10 cellular contexts compared by ENCODE assay signal in genomic region chr2:129936334-129936934, GRCh38. TPM values are rescaled to one million over a fixed set of nuclear protein-coding genes. Genes with fewer than 3 reads are reported as not detected.
DNase-seq lines count a peak whose midpoint lies in the region; ATAC-seq, FAIRE-seq and TF ChIP-seq lines count a peak whose summit lies in the region.
"Had no signal": no experiment of that assay in that cellular context is flagged by ENCODE, and none has a peak within 500 bp of the region (broad histone marks: within the 10 kb centered on the region; RNA-seq: fewer than 3 reads in every experiment).

No MANE protein-coding gene starts in this region.

- TF ChIP-seq POLR2A in K562 (conservative IDR thresholded peaks at IDR 0.05) = no peak

- H3K4me1 ChIP-seq in K562 (replicated peaks in 1 of 2; ENCODE audit: control insufficient read depth in 2 of 2, insufficient read depth in 2 of 2, low read length in 2 of 2) = no peaks in the 10 kb centered on the region
- H3K4me1 ChIP-seq: lower lobe of right lung had no signal

- no peak overlapping the region for H3K9ac ChIP-seq in K562 (ENCODE audit: insufficient read depth in 1 of 2, low read depth in 2 of 2, low read length in 2 of 2)

- DNase-seq in AG09319 (ENCODE audit: extremely low read depth, low read depth) (no peak), NCI-H146 treated with DMSO at 0.1 percent for 48 hours (lab: John Stamatoyannopoulos, UW; ENCODE audit: unreplicated experiment) (peak; percentile 13), K562 (ENCODE audit: extremely low read depth in 1 of 4, low spot score in 3 of 4) (peak; percentile 40 to 73 (median 59)), NCI-H510A (lab: John Stamatoyannopoulos, UW) (no peak), coronary artery (ENCODE audit: low spot score) (no peak)
- DNase-seq: lower lobe of right lung had no signal

- no peaks in the 10 kb centered on the region for H4K20me1 ChIP-seq in K562 (replicated peaks; ENCODE audit: control insufficient read depth, insufficient read depth, low read length)

- H2AFZ ChIP-seq in K562 (ENCODE audit: low read depth, low read length) = no peak overlapping the region

- CTCF ChIA-PET in K562 (lab: Yijun Ruan, JAX; ENCODE audit: low intra/inter-chr PET ratio) = interaction anchor here (1.3 to 3.1 kb wide), 2 partner anchors 861 to 1217 kb away, joined by 7 to 23 read pairs; no protein-coding TSS in a partner anchor

- no peak overlapping the region for H3K4me2 ChIP-seq in K562 (ENCODE audit: insufficient read depth, low read length)

- in situ Hi-C loops in K562 (cut with MboI) = no loop called here

- no peaks in the 10 kb centered on the region for H3K9me3 ChIP-seq in K562 (replicated peaks; ENCODE audit: control insufficient read depth, insufficient read depth, low read depth, low read length)
- H3K9me3 ChIP-seq: lower lobe of right lung had no signal

- peaks cover 0 to 4% of the 10 kb centered on the region in 2 experiments; a peak in 3 of 5 replicates for H3K27me3 ChIP-seq in K562 (ENCODE audit: control insufficient read depth in 2 of 2, insufficient read depth in 2 of 2, low read length in 2 of 2)

- H3K27ac ChIP-seq in K562 (ENCODE audit: extremely low read depth, low read depth, low read length) (no peak overlapping the region), coronary artery (no peak overlapping the region)
- H3K27ac ChIP-seq: lower lobe of right lung had no signal

- intact Hi-C loops in K562 (cut with micrococcal nuclease) = loop anchor here (1.0 kb wide), 1 partner anchor 1218 kb away; no protein-coding TSS in a partner anchor

- FAIRE-seq in K562 (lab: Jason Lieb, UNC) = no peak

- no peaks in the 10 kb centered on the region for H3K79me2 ChIP-seq in K562 (ENCODE audit: control insufficient read depth, insufficient read depth, low read length)

- peak; percentile 58 for ATAC-seq in GM18502 (IDR thresholded peaks at IDR 0.05; ENCODE audit: poor library complexity, unreplicated experiment)
- ATAC-seq in K562 = peak; percentile 93
- no peak for ATAC-seq in GM21576 (IDR thresholded peaks at IDR 0.05; ENCODE audit: unreplicated experiment)
- no peak for ATAC-seq in HG03469 (IDR thresholded peaks at IDR 0.05; ENCODE audit: unreplicated experiment)

- TF ChIP-seq CTCF in AG09319 (IDR thresholded peaks at IDR 0.05; ENCODE audit: low read depth, low read length) (peak; percentile 46), K562 (IDR thresholded peaks at IDR 0.05 in 2 of 3, conservative IDR thresholded peaks at IDR 0.05 in 1 of 3; ENCODE audit: insufficient read depth in 2 of 3, low read depth in 1 of 3, low read length in 3 of 3) (peak; percentile 59 to 88 (median 75)), coronary artery (IDR thresholded peaks at IDR 0.05) (no peak)

- H3K4me3 ChIP-seq in K562 (no peak overlapping the region), coronary artery (no peak overlapping the region)
- H3K4me3 ChIP-seq: lower lobe of right lung had no signal

- POLR2A ChIA-PET in K562 (lab: Yijun Ruan, JAX) = no interaction called here

- WGBS in K562 (ENCODE audit: insufficient coverage, low coverage, missing lambda C conversion rate) = 0% methylated on average over 9 of the region's 9 CpGs

- no peaks in the 10 kb centered on the region for H3K9me1 ChIP-seq in K562 (ENCODE audit: control insufficient read depth, insufficient read depth, low read length)

- H3K36me3 ChIP-seq in K562 (ENCODE audit: control insufficient read depth, insufficient read depth, low read length) = no peaks in the 10 kb centered on the region
- H3K36me3 ChIP-seq: lower lobe of right lung had no signal

- TF ChIP-seq RAD21 in K562 (CRISPR knock-in tag; conservative IDR thresholded peaks at IDR 0.05 in 1 of 2, IDR thresholded peaks at IDR 0.05 in 1 of 2) = peak; percentile 59 to 73

- TF ChIP-seq EP300 in K562 (IDR thresholded peaks at IDR 0.05; ENCODE audit: low read length) = no peak

- no TSS peak for BruUV-seq in K562 (replicated peaks; lab: Mats Ljungman, UMichigan)

TF ChIP-seq in K562, 482 proteins besides CTCF, POLR2A, EP300 and RAD21:
- peak; percentile 30 for TF ChIP-seq MEIS2 (IDR thresholded peaks at IDR 0.05; ENCODE audit: partially characterized antibody)
- TF ChIP-seq SMC3 (conservative IDR thresholded peaks at IDR 0.05; ENCODE audit: insufficient read depth, low read depth, low read length) = peak; percentile 47; the same call in 1 of the 2 replicates
- no peak for TF ChIP-seq ZNF212 (CRISPR knock-in tag; IDR thresholded peaks at IDR 0.05)
- no peak for TF ChIP-seq MNT (conservative IDR thresholded peaks at IDR 0.05)
- TF ChIP-seq HNRNPLL (IDR thresholded peaks at IDR 0.05; ENCODE audit: low read depth, low read length, poor library complexity, severe bottlenecking) = no peak
- TF ChIP-seq ZNF57 (CRISPR knock-in tag; IDR thresholded peaks at IDR 0.05) = no peak
- TF ChIP-seq STAT5A (IDR thresholded peaks at IDR 0.05; ENCODE audit: borderline replicate concordance, low read length) = no peak
- TF ChIP-seq JUND (IDR thresholded peaks at IDR 0.05; ENCODE audit: borderline replicate concordance, low read depth, low read length) = no peak
- TF ChIP-seq JUND (tag; IDR thresholded peaks at IDR 0.05; ENCODE audit: borderline replicate concordance, low read depth, low read length) = no peak
- no peak for TF ChIP-seq MCM3 (IDR thresholded peaks at IDR 0.05)
- no peak for TF ChIP-seq CGGBP1 (CRISPR knock-in tag; IDR thresholded peaks at IDR 0.05)
- TF ChIP-seq TRIM24 (IDR thresholded peaks at IDR 0.05) = no peak

RNA-seq across cellular contexts. Expression of gene RAB6C, which starts 43.0 kb away (rescaled TPM):
- not detected in 2 replicates for total RNA-seq in K562 (2011; cell fraction: chromatin; rRNA removed; ENCODE audit: low replicate concordance)
- total RNA-seq in K562 (2011; cell fraction: nucleolus; rRNA removed) = not detected in 2 replicates
- total RNA-seq in K562 (2011; cell fraction: nucleoplasm; rRNA removed) = not detected in 2 replicates
- total RNA-seq in K562 (2014; rRNA removed) (not detected in 2 replicates), K562 (2014; rRNA removed; fragmentation: Illumina TruSeq; extraction: Trizol) (not detected in 2 replicates), K562 (2015; rRNA removed; fragmentation: Illumina TruSeq; extraction: Trizol) (not detected in 2 replicates), K562 (2021) (not detected in 2 replicates)
- polyA plus RNA-seq in K562 (2011; rRNA removed) (not detected in 2 replicates), K562 (2014; fragmentation: Illumina TruSeq; extraction: Trizol) (not detected in 2 replicates), K562 (2014; fragmentation: Nextera tagmentation; extraction: Ambion mirVana) (not detected), K562 (2014; rRNA removed) (not detected in 2 replicates)
- not detected in 2 replicates for polyA plus RNA-seq in K562 (2011; cell fraction: cytosol; rRNA removed)
- polyA plus RNA-seq in K562 (2011; cell fraction: nucleus; rRNA removed) = not detected in 2 replicates
- 0.06 TPM in 1 of 2 replicates, not detected in the other for polyA plus RNA-seq in K562 (2012)
- not detected in 2 replicates for polyA minus RNA-seq in K562 (2011; rRNA and poly(A)+ RNA removed)
- polyA minus RNA-seq in K562 (2011; cell fraction: cytosol; rRNA and poly(A)+ RNA removed) = not detected in 2 replicates
- polyA minus RNA-seq in K562 (2011; cell fraction: nucleus; rRNA and poly(A)+ RNA removed) = not detected in 2 replicates
- total RNA-seq: lower lobe of right lung, subcutaneous adipose tissue had no signal

Comparison
In these comparisons a context has a peak if more than half of its experiments do, and no peak if none do; other contexts are left out.
1. DNase-seq: peak in NCI-H146 treated with DMSO at 0.1 percent for 48 hours (single experiment) and K562 (4 of 4); none in AG09319 (single experiment), NCI-H510A (single experiment) and coronary artery (single experiment).
2. ATAC-seq: peak in GM18502 (single experiment) and K562 (single experiment); none in GM21576 (single experiment) and HG03469 (single experiment).